In the genomic region with DNA sequence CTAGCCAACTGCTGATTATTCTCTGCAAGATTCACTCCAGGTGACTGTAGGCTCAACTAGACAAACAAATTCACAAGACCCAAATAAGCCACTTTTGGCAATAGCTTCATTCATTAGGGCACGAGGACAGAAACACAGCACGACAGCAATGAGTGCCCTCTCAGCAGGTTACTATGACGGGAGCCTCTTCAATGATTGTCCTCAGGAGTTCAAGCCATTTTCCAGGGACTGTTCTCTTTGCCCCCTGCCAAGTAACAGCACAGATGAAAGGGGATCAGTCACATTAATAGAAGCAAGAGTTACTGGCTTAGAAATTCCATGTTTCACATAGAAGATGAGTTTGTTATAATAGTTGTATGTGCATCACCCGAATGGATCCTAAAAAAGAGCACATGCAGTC, we compare ENCODE assay signal across 1 cellular context.
TF ChIP-seq lines count a peak whose summit lies in the region.

No MANE protein-coding gene starts in this region.

TF ChIP-seq in GM23338, 12 proteins besides CTCF, POLR2A, EP300 and RAD21 (continued from another document):
- TF ChIP-seq, protein P1, sequence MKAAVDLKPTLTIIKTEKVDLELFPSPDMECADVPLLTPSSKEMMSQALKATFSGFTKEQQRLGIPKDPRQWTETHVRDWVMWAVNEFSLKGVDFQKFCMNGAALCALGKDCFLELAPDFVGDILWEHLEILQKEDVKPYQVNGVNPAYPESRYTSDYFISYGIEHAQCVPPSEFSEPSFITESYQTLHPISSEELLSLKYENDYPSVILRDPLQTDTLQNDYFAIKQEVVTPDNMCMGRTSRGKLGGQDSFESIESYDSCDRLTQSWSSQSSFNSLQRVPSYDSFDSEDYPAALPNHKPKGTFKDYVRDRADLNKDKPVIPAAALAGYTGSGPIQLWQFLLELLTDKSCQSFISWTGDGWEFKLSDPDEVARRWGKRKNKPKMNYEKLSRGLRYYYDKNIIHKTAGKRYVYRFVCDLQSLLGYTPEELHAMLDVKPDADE (IDR thresholded peaks at IDR 0.05) = no peak
- no peak for TF ChIP-seq CREB1 (CRISPR knock-in tag; IDR thresholded peaks at IDR 0.05; ENCODE audit: low read depth)
- no peak for TF ChIP-seq POLR2AphosphoS5 (IDR thresholded peaks at IDR 0.05; ENCODE audit: low read depth)
- TF ChIP-seq EZH2 (IDR thresholded peaks at IDR 0.05; ENCODE audit: low read depth, unreplicated experiment) = no peak
- no peak for TF ChIP-seq ZNF331 (CRISPR knock-in tag; IDR thresholded peaks at IDR 0.05; ENCODE audit: low read depth)
